Comparison of ENCODE assay signal across 2 cellular contexts in genomic region chr5:96785271-96785670, GRCh38.
TF ChIP-seq lines count a peak whose summit lies in the region.

No MANE protein-coding gene starts in this region.

TF ChIP-seq in HEK293, 187 proteins besides CTCF, POLR2A, EP300 and RAD21:
- TF ChIP-seq MZF1 (tag by site-specific recombination; IDR thresholded peaks at IDR 0.05; ENCODE audit: borderline replicate concordance) (peak; percentile 20; the same call in 1 of the 2 replicates), ZNF335 (tag by site-specific recombination; conservative IDR thresholded peaks at IDR 0.05) (0 out of 2 replicates have a peak, but pooled peaks have one; percentile 10), ZNF561 (tag by site-specific recombination; IDR thresholded peaks at IDR 0.05; ENCODE audit: borderline replicate concordance) (no peak), ZBTB20 (tag by site-specific recombination; IDR thresholded peaks at IDR 0.05) (peak; percentile 80)

TF ChIP-seq in GM12878, 131 proteins besides CTCF, POLR2A, EP300 and RAD21:
- TF ChIP-seq RCOR1 (conservative IDR thresholded peaks at IDR 0.05; ENCODE audit: low read depth, low read length), result no peak
- TF ChIP-seq HCFC1 (IDR thresholded peaks at IDR 0.05; ENCODE audit: low read length), result no peak
- no peak for TF ChIP-seq YY1 (IDR thresholded peaks at IDR 0.05; ENCODE audit: low read depth, low read length)
- TF ChIP-seq, protein P1, sequence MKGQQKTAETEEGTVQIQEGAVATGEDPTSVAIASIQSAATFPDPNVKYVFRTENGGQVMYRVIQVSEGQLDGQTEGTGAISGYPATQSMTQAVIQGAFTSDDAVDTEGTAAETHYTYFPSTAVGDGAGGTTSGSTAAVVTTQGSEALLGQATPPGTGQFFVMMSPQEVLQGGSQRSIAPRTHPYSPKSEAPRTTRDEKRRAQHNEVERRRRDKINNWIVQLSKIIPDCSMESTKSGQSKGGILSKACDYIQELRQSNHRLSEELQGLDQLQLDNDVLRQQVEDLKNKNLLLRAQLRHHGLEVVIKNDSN (IDR thresholded peaks at IDR 0.05; ENCODE audit: borderline replicate concordance, extremely low read length, insufficient read depth, low read depth, low read length), result no peak
- no peak for TF ChIP-seq SMAD1 (IDR thresholded peaks at IDR 0.05; ENCODE audit: low read depth, partially characterized antibody)
TF ChIP-seq in GM12878: peak in this region for 0.
